Comparison of ENCODE assay signal across 2 cellular contexts in genomic region chr15:101115318-101115886, GRCh38.
TF ChIP-seq lines count a peak whose summit lies in the region.

No MANE protein-coding gene starts in this region.

TF ChIP-seq in IMR-90, 13 proteins besides CTCF, POLR2A, EP300 and RAD21 (continued from another document):
- TF ChIP-seq CEBPB (IDR thresholded peaks at IDR 0.05; ENCODE audit: low read depth, low read length) = no peak
- TF ChIP-seq USF2 (IDR thresholded peaks at IDR 0.05; ENCODE audit: low read depth, low read length) = no peak
- no peak for TF ChIP-seq MAZ (IDR thresholded peaks at IDR 0.05; ENCODE audit: borderline replicate concordance, low read depth, low read length)
- no peak for TF ChIP-seq ELK1 (IDR thresholded peaks at IDR 0.05; ENCODE audit: borderline replicate concordance, low read depth, low read length)
- TF ChIP-seq FOS (IDR thresholded peaks at IDR 0.05; ENCODE audit: low read depth, low read length) = no peak
- TF ChIP-seq BHLHE40 (IDR thresholded peaks at IDR 0.05; ENCODE audit: low read depth, low read length) = no peak
- no peak for TF ChIP-seq MAFK (IDR thresholded peaks at IDR 0.05; ENCODE audit: low read depth, low read length)
- TF ChIP-seq MXI1 (IDR thresholded peaks at IDR 0.05; ENCODE audit: borderline replicate concordance, low read depth, low read length) = no peak
- TF ChIP-seq NFE2L2 (IDR thresholded peaks at IDR 0.05; ENCODE audit: low read depth, low read length) = no peak
- TF ChIP-seq SMC3 (IDR thresholded peaks at IDR 0.05; ENCODE audit: low read depth, low read length) = no peak
- TF ChIP-seq RFX5 (IDR thresholded peaks at IDR 0.05; ENCODE audit: low read depth, low read length) = no peak
TF ChIP-seq in IMR-90: peak in this region for 0.

TF ChIP-seq in K562, 482 proteins besides CTCF, POLR2A, EP300 and RAD21 (continued from another document):
- peak; percentile 37; the same call in 1 of the 2 replicates for TF ChIP-seq CBX1 (IDR thresholded peaks at IDR 0.05; ENCODE audit: low read depth)
- no peak for TF ChIP-seq NCOR1 (IDR thresholded peaks at IDR 0.05)
- peak; percentile 89 for TF ChIP-seq RBM25 (IDR thresholded peaks at IDR 0.05; ENCODE audit: low read depth, low read length, severe bottlenecking)
